8 cellular contexts compared by ENCODE assay signal in the genomic region with DNA sequence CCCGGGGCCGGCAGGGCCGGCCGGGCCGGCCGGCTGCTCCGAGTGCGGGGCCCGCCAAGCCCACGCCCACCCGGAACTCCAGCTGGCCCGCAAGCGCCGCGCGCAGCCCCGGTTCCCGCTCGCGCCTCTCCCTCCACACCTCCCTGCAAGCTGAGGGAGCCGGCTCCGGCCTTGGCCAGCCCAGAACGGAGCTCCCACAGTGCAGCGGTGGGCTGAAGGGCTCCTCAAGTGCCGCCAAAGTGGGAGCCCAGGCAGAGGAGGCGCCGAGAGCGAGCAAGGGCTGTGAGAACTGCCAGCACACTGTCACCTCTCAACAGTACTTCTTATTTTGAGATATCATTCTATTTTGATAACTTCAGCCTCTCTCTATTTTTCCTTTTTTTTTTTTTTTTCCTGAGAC.
DNase-seq lines count a peak whose midpoint lies in the region; ATAC-seq and TF ChIP-seq lines count a peak whose summit lies in the region.
"Not testable (repeated sequence)": the region's sequence is repeated elsewhere in the genome, so short reads cannot be mapped to it uniquely, and the experiment has no call there.

No MANE protein-coding gene starts in this region.

- H3K27ac ChIP-seq in coronary artery, sigmoid colon, thoracic aorta: not testable (repeated sequence)
- peak overlapping the region in 1 of 2 donors; percentile 50 for H3K27ac ChIP-seq in right atrium auricular region

- not testable (repeated sequence) for H3K27ac Mint-ChIP-seq in T-helper 2 cell treated with Interferon-gamma antibody and Interleukin-4, amounts not matched to agents 5 μg/mL and 100 μg/mL, for 36 hours; activated naive CD4-positive, alpha-beta T cell treated with anti-CD3 and anti-CD28 coated beads, Interleukin-2, amount 10 ng/mL, durations not matched to agents 7 days and 5 days; naive thymus-derived CD8-positive, alpha-beta T cell

- not testable (repeated sequence) for TF ChIP-seq CTCF in BE2C (IDR thresholded peaks at IDR 0.05; ENCODE audit: low read depth, low read length); coronary artery (IDR thresholded peaks at IDR 0.05); right atrium auricular region (IDR thresholded peaks at IDR 0.05); sigmoid colon (IDR thresholded peaks at IDR 0.05); thoracic aorta (IDR thresholded peaks at IDR 0.05)

- TF ChIP-seq POLR2A in sigmoid colon (IDR thresholded peaks at IDR 0.05), result not testable (repeated sequence)

- not testable (repeated sequence) for TF ChIP-seq EP300 in sigmoid colon (IDR thresholded peaks at IDR 0.05)

- H3K4me3 ChIP-seq in BE2C (ENCODE audit: low read depth, low read length) (peak overlapping the region; percentile 38), coronary artery (peak overlapping the region; percentile 63), right atrium auricular region (peak overlapping the region; percentile 13 to 40), sigmoid colon (peak overlapping the region in 3 of 4 donors; percentile 34 to 47 (median 40)), thoracic aorta (peak overlapping the region; percentile 66)

- POLR2A ChIA-PET in naive thymus-derived CD8-positive, alpha-beta T cell (lab: Charles Lee), result interaction anchor here (0.7 kb wide), 1 partner anchor 398 kb away, joined by 5 read pairs; no protein-coding TSS in a partner anchor

- intact Hi-C loops in sigmoid colon (cut with DNase I), result not testable (repeated sequence)

- not testable (repeated sequence) for ATAC-seq in naive thymus-derived CD8-positive, alpha-beta T cell; thoracic aorta (ENCODE audit: insufficient number of reproducible peaks, low FRiP score, low read depth)

- H3K36me3 Mint-ChIP-seq in T-helper 2 cell treated with Interferon-gamma antibody and Interleukin-4, amounts not matched to agents 5 μg/mL and 100 μg/mL, for 36 hours (ENCODE audit: low read depth); activated naive CD4-positive, alpha-beta T cell treated with anti-CD3 and anti-CD28 coated beads, Interleukin-2, amount 10 ng/mL, durations not matched to agents 7 days and 5 days; naive thymus-derived CD8-positive, alpha-beta T cell: not testable (repeated sequence)

- H3K36me3 ChIP-seq in BE2C, right atrium auricular region, sigmoid colon, thoracic aorta: not testable (repeated sequence)

- H3K27me3 Mint-ChIP-seq in T-helper 2 cell treated with Interferon-gamma antibody and Interleukin-4, amounts not matched to agents 5 μg/mL and 100 μg/mL, for 36 hours (ENCODE audit: low read depth); activated naive CD4-positive, alpha-beta T cell treated with anti-CD3 and anti-CD28 coated beads, Interleukin-2, amount 10 ng/mL, durations not matched to agents 7 days and 5 days: not testable (repeated sequence)
- H3K27me3 Mint-ChIP-seq in naive thymus-derived CD8-positive, alpha-beta T cell, result peaks cover 0 to 11% (median 6%) of the 10 kb centered on the region in 5 donors

- DNase-seq in BE2C; T-helper 2 cell treated with Interferon-gamma antibody and Interleukin-4, amounts not matched to agents 5 μg/mL and 100 μg/mL, for 36 hours (ENCODE audit: low spot score); activated naive CD4-positive, alpha-beta T cell treated with anti-CD3 and anti-CD28 coated beads, Interleukin-2, amount 10 ng/mL, durations not matched to agents 7 days and 5 days; coronary artery (ENCODE audit: low spot score); right atrium auricular region (ENCODE audit: low spot score); naive thymus-derived CD8-positive, alpha-beta T cell; sigmoid colon; thoracic aorta (ENCODE audit: low spot score): not testable (repeated sequence)

- WGBS in sigmoid colon, 2 donors, result 36 to 39% methylated on average over 28 of the region's 28 CpGs

- CTCF ChIA-PET in activated naive CD4-positive, alpha-beta T cell treated with anti-CD3 and anti-CD28 coated beads, Interleukin-2, amount 10 ng/mL, durations not matched to agents 7 days and 5 days (lab: Charles Lee), result interaction anchor here (0.6 kb wide), 1 partner anchor 30 kb away, joined by 3 read pairs; no protein-coding TSS in a partner anchor

- H3K4me1 ChIP-seq in BE2C; right atrium auricular region; thoracic aorta (ENCODE audit: control insufficient read depth in 1 of 2, low read depth in 2 of 2): not testable (repeated sequence)
- peaks cover 0 to 24% (median 16%) of the 10 kb centered on the region in 4 donors for H3K4me1 ChIP-seq in sigmoid colon

- H3K9me3 ChIP-seq in BE2C, right atrium auricular region, sigmoid colon, thoracic aorta: not testable (repeated sequence)

- not testable (repeated sequence) for H3K27me3 ChIP-seq in BE2C; right atrium auricular region; sigmoid colon; thoracic aorta (replicated peaks; ENCODE audit: insufficient read depth)

- peaks cover 17% of the 10 kb centered on the region for H3K4me1 Mint-ChIP-seq in T-helper 2 cell treated with Interferon-gamma antibody and Interleukin-4, amounts not matched to agents 5 μg/mL and 100 μg/mL, for 36 hours (ENCODE audit: low read depth)
- H3K4me1 Mint-ChIP-seq in activated naive CD4-positive, alpha-beta T cell treated with anti-CD3 and anti-CD28 coated beads, Interleukin-2, amount 10 ng/mL, durations not matched to agents 7 days and 5 days; naive thymus-derived CD8-positive, alpha-beta T cell: not testable (repeated sequence)

- H3K4me3 Mint-ChIP-seq in T-helper 2 cell treated with Interferon-gamma antibody and Interleukin-4, amounts not matched to agents 5 μg/mL and 100 μg/mL, for 36 hours, result peak overlapping the region; percentile 15
- H3K4me3 Mint-ChIP-seq in activated naive CD4-positive, alpha-beta T cell treated with anti-CD3 and anti-CD28 coated beads, Interleukin-2, amount 10 ng/mL, durations not matched to agents 7 days and 5 days, result peak overlapping the region; percentile 40
- peak overlapping the region; percentile 16 to 66 (median 43) for H3K4me3 Mint-ChIP-seq in naive thymus-derived CD8-positive, alpha-beta T cell

- H3K9me3 Mint-ChIP-seq in T-helper 2 cell treated with Interferon-gamma antibody and Interleukin-4, amounts not matched to agents 5 μg/mL and 100 μg/mL, for 36 hours; activated naive CD4-positive, alpha-beta T cell treated with anti-CD3 and anti-CD28 coated beads, Interleukin-2, amount 10 ng/mL, durations not matched to agents 7 days and 5 days; naive thymus-derived CD8-positive, alpha-beta T cell: not testable (repeated sequence)
